8 cellular contexts compared by ENCODE assay signal in genomic region chr17:79601604-79602420, GRCh38. TPM values are rescaled to one million over a fixed set of nuclear protein-coding genes. Genes with fewer than 3 reads are reported as not detected.
"Had no signal": no experiment of that assay in that cellular context is flagged by ENCODE, and none has a peak within 500 bp of the region (broad histone marks: within the 10 kb centered on the region; RNA-seq: fewer than 3 reads in every experiment).

No MANE protein-coding gene starts in this region.

- H2AFZ ChIP-seq: GM23248 had no signal

- H3K9me3 ChIP-seq: HAP-1 had no signal

- H3K4me3 ChIP-seq: GM23248, HAP-1, K562 had no signal

- ATAC-seq: HCT116, K562 had no signal

- DNase-seq: GM23248, GOT3, HFFc6, IMR-90 had no signal

- H3K27ac ChIP-seq: GM23248, HL-60 had no signal

- H3K27ac Mint-ChIP-seq: HFFc6 had no signal

- H3K4me1 ChIP-seq: HAP-1 had no signal

- H3K4me3 Mint-ChIP-seq: HFFc6 had no signal

- H3K9ac ChIP-seq: GM23248 had no signal

- H3K36me3 ChIP-seq: HAP-1 had no signal

- FAIRE-seq: K562 had no signal

RNA-seq across cellular contexts. Expression of gene RBFOX3, which starts 9.0 kb away (rescaled TPM):
- total RNA-seq: GM23248, HFFc6, IMR-90, K562 had no signal
- polyA plus RNA-seq: GM23248, K562 had no signal
